ENCODE assay signal across 38 cellular contexts in the genomic region with DNA sequence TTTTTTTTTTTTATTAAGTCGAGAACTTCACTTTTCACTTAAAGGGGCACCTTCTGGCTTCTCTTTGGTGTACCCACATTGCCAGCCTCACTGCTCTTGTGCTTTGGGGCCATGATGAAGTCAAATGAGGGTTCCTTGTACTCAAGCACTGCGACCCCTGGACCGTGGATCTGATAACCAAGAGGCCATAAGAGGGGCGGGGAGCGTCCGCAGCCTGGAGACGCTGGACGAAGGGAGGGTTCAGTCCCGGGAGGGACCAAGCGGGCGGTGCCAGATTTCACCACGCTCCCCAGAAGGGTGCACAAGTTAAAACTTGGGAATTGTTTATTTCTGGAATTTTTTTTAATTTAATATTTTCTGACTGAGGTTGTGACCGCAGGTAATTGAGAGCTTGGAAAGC. TPM values are rescaled to one million over a fixed set of nuclear protein-coding genes. Genes with fewer than 3 reads are reported as not detected.
"Had no signal": no experiment of that assay in that cellular context is flagged by ENCODE, and none has a peak within 500 bp of the region (broad histone marks: within the 10 kb centered on the region; RNA-seq: fewer than 3 reads in every experiment).

No MANE protein-coding gene starts in this region.

- H3K4me1 ChIP-seq: adrenal gland, ascending aorta, body of pancreas, breast epithelium had no signal

- H3K36me3 ChIP-seq: adrenal gland, ascending aorta, brain microvascular endothelial cell, breast epithelium, cardiac muscle cell had no signal

- H3K27ac ChIP-seq: adrenal gland, ascending aorta, body of pancreas, brain microvascular endothelial cell, breast epithelium, cardiac muscle cell had no signal

- H3K27me3 ChIP-seq: adrenal gland, ascending aorta, body of pancreas, brain microvascular endothelial cell, breast epithelium, cardiac muscle cell had no signal

- FAIRE-seq: astrocyte, bronchial epithelial cell had no signal

- H3K9me3 ChIP-seq: adrenal gland, ascending aorta, body of pancreas, breast epithelium had no signal

- H3K4me3 ChIP-seq: adrenal gland, ascending aorta, body of pancreas, breast epithelium, cardiac muscle cell had no signal

- DNase-seq: activated effector memory CD4-positive, alpha-beta T cell treated with anti-CD3 and anti-CD28 coated beads, Interleukin-2, amount 50 U/mL, for 16 hours; activated effector memory CD4-positive, alpha-beta T cell treated with Interleukin-2 at 50 U/mL for 16 hours; activated gamma-delta T cell; activated gamma-delta T cell treated with Interleukin-2 at 50 U/mL for 16 hours; activated naive CD4-positive, alpha-beta T cell; activated naive CD4-positive, alpha-beta T cell treated with anti-CD3 and anti-CD28 coated beads for 36 hours; activated naive CD4-positive, alpha-beta T cell treated with anti-CD3 and anti-CD28 coated beads, Interleukin-2, amount 10 ng/mL, durations not matched to agents 7 days and 5 days; activated naive CD4-positive, alpha-beta T cell treated with anti-CD3 and anti-CD28 coated beads, Interleukin-2, amount 50 U/mL, for 16 hours; activated naive CD4-positive, alpha-beta T cell treated with Interleukin-2 at 50 U/mL for 16 hours; activated naive CD8-positive, alpha-beta T cell treated with anti-CD3 and anti-CD28 coated beads for 36 hours; activated naive CD8-positive, alpha-beta T cell treated with anti-CD3 and anti-CD28 coated beads, Interleukin-2, amount 10 ng/mL, durations not matched to agents 7 days and 5 days; activated naive CD8-positive, alpha-beta T cell treated with anti-CD3 and anti-CD28 coated beads, Interleukin-2, amount 50 U/mL, for 24 hours; activated T-cell treated with anti-CD3 and anti-CD28 coated beads, Interleukin-2, amount 50 U/mL, for 1 hour; activated T-cell treated with anti-CD3 and anti-CD28 coated beads, Interleukin-2, amount 50 U/mL, for 24 hours; activated T-cell treated with anti-CD3 and anti-CD28 coated beads, Interleukin-2, amount 50 U/mL, for 4 hours; activated T-cell treated with anti-CD3 and anti-CD28 coated beads, Interleukin-2, amount 50 U/mL, for 48 hours; activated T-cell treated with anti-CD3 and anti-CD28 coated beads, Interleukin-2, amount 50 U/mL, for 72 hours; adrenal gland; amniotic stem cell; amygdala; anterior cingulate cortex; body of pancreas; brain microvascular endothelial cell; caudate nucleus; central memory CD4-positive, alpha-beta T cell; cerebellar nuclear complex had no signal

RNA-seq across cellular contexts. Expression of a gene that starts 53.3 kb away (rescaled TPM):
- total RNA-seq: activated naive CD4-positive, alpha-beta T cell treated with anti-CD3 and anti-CD28 coated beads for 36 hours; activated naive CD4-positive, alpha-beta T cell treated with anti-CD3 and anti-CD28 coated beads, Interleukin-2, amount 50 U/mL, for 72 hours; activated naive CD8-positive, alpha-beta T cell treated with anti-CD3 and anti-CD28 coated beads for 36 hours; activated naive CD8-positive, alpha-beta T cell treated with anti-CD3 and anti-CD28 coated beads, Interleukin-2, amount 10 ng/mL, durations not matched to agents 7 days and 5 days; activated T-helper 1 cell treated with anti-CD3 and anti-CD28 coated beads, Interleukin-12 subunit alpha, Interleukin-12 subunit beta, Interleukin-2, Interleukin-4 antibody, amounts not matched to agents 30 ng/mL and 10 ng/mL and 1 ng/mL, durations not matched to agents 14 hours and 24 hours and 36 hours; activated T-helper 17 cell treated with anti-CD3 and anti-CD28 coated beads, Interleukin-2, amount 50 U/mL, for 72 hours; activated T-helper 2 cell treated with anti-CD3 and anti-CD28 coated beads, Interferon-gamma antibody, Interleukin-2, Interleukin-4, amounts not matched to agents 10 μg/mL and 5 μg/mL and 100 μg/mL, durations not matched to agents 14 hours and 24 hours and 36 hours; adrenal gland; aorta; ascending aorta; astrocyte; body of pancreas; breast epithelium; bronchial epithelial cell; cardiac muscle cell; cardiac septum had no signal
- polyA plus RNA-seq: adipose tissue, adrenal gland, aorta, cardiac muscle cell had no signal
